ENCODE assay signal across 8 cellular contexts in genomic region chr9:114805670-114806551, GRCh38.
DNase-seq lines count a peak whose midpoint lies in the region; ATAC-seq, FAIRE-seq and TF ChIP-seq lines count a peak whose summit lies in the region.

TSS of gene TNFSF15 (minus strand) at chr9:114806039. CDS start at chr9:114806012, 27 bp downstream.

- no peaks in the 10 kb centered on the region for H3K36me3 ChIP-seq in muscle layer of duodenum (ENCODE audit: control insufficient read depth in 1 of 2, insufficient read depth in 2 of 2, low read length in 2 of 2)

- H3K4me3 ChIP-seq in muscle layer of duodenum (ENCODE audit: low read depth in 1 of 2, low read length in 2 of 2) = peak within 1 kb of the TSS; percentile 51 to 54

- peak; percentile 97 for ATAC-seq in GM18909 (IDR thresholded peaks at IDR 0.05; ENCODE audit: poor library complexity, unreplicated experiment)
- peak; percentile 95 for ATAC-seq in HG03103 (IDR thresholded peaks at IDR 0.05; ENCODE audit: low read depth, unreplicated experiment)

- no peaks in the 10 kb centered on the region for H3K9me3 ChIP-seq in muscle layer of duodenum (ENCODE audit: control insufficient read depth in 1 of 2, low read length in 2 of 2)

- DNase-seq in CD1c-positive myeloid dendritic cell (ENCODE audit: extremely low spot score) (peak; percentile 65), NOMO-1 treated with DMSO at 0.1 percent for 48 hours (lab: John Stamatoyannopoulos, UW; ENCODE audit: unreplicated experiment) (peak; percentile 81), dedifferentiated amniotic fluid mesenchymal stem cell (ENCODE audit: extremely low spot score) (peak; percentile 22), NCI-H187 treated with DMSO at 0.1 percent for 48 hours (lab: John Stamatoyannopoulos, UW) (no peak), H54 (ENCODE audit: insufficient read length, low spot score) (no peak)

- H3K27ac ChIP-seq in muscle layer of duodenum (ENCODE audit: low read length) = peak within 1 kb of the TSS; percentile 56

- TF ChIP-seq POLR2A in H54 (IDR thresholded peaks at IDR 0.05; ENCODE audit: low read depth, low read length) = no peak

- FAIRE-seq in H54 (lab: Jason Lieb, UNC) = no peak

- no peaks in the 10 kb centered on the region for H3K27me3 ChIP-seq in muscle layer of duodenum (ENCODE audit: low read depth, low read length)

- peaks cover 7 to 8% of the 10 kb centered on the region in 2 donors for H3K4me1 ChIP-seq in muscle layer of duodenum (ENCODE audit: control insufficient read depth in 1 of 2, insufficient read depth in 2 of 2, low read length in 2 of 2)

Comparison
In these comparisons a context has a peak if more than half of its experiments do, and no peak if none do; other contexts are left out.
1. DNase-seq: peak in CD1c-positive myeloid dendritic cell (single experiment), NOMO-1 treated with DMSO at 0.1 percent for 48 hours (single experiment) and dedifferentiated amniotic fluid mesenchymal stem cell (single experiment); none in NCI-H187 treated with DMSO at 0.1 percent for 48 hours (single experiment) and H54 (single experiment).